8 cellular contexts compared by ENCODE assay signal in genomic region chr10:75191821-75192568, GRCh38. TPM values are rescaled to one million over a fixed set of nuclear protein-coding genes. Genes with fewer than 3 reads are reported as not detected.
DNase-seq lines count a peak whose midpoint lies in the region; ATAC-seq and TF ChIP-seq lines count a peak whose summit lies in the region.

No MANE protein-coding gene starts in this region.

- peaks cover 30% of the 10 kb centered on the region for H3K4me1 ChIP-seq in RWPE2 (ENCODE audit: insufficient read depth, poor library complexity, severe bottlenecking)

- intact Hi-C loops in posterior vena cava (cut with DNase I), result no loop called here

- DNase-seq in DMS53 treated with DMSO at 0.1 percent for 48 hours (lab: John Stamatoyannopoulos, UW; ENCODE audit: unreplicated experiment) (peak; percentile 47), RWPE2 (ENCODE audit: low spot score) (no peak), foreskin fibroblast (peak; percentile 84 to 94), posterior vena cava (ENCODE audit: low spot score) (peak; percentile 86), NCI-H510A (lab: John Stamatoyannopoulos, UW) (no peak), activated T-cell treated with anti-CD3 and anti-CD28 coated beads for 4 hours (no peak)
- no peak for DNase-seq in stimulated activated CD4-positive, alpha-beta T cell treated with anti-CD3 and anti-CD28 coated beads, Interleukin-4, amount 100 ng/mL, for 4 hours
- no peak for DNase-seq in stimulated activated CD4-positive, alpha-beta T cell treated with anti-CD3 and anti-CD28 coated beads, Interleukin-15, amount 100 ng/mL, for 24 hours

- TF ChIP-seq CTCF in RWPE2 (IDR thresholded peaks at IDR 0.05; ENCODE audit: poor library complexity, severe bottlenecking), result no peak
- TF ChIP-seq CTCF in foreskin fibroblast (IDR thresholded peaks at IDR 0.05; ENCODE audit: low read depth, low read length), result no peak

- peak; percentile 92 for ATAC-seq in RWPE2 (ENCODE audit: low read depth)

- no peaks in the 10 kb centered on the region for H3K27me3 ChIP-seq in RWPE2 (ENCODE audit: insufficient read depth, poor library complexity, severe bottlenecking)

- no peaks in the 10 kb centered on the region for H3K9me3 ChIP-seq in RWPE2 (ENCODE audit: severe bottlenecking)

- H3K27ac ChIP-seq in RWPE2 (ENCODE audit: poor library complexity, severe bottlenecking), result peak overlapping the region; percentile 58

- no peaks in the 10 kb centered on the region for H3K36me3 ChIP-seq in RWPE2 (ENCODE audit: low read depth)

- H3K4me3 ChIP-seq in RWPE2 (ENCODE audit: severe bottlenecking) (no peak overlapping the region), foreskin fibroblast (ENCODE audit: low read depth in 1 of 2, low read length in 2 of 2) (peak overlapping the region in 1 of 2 donors; percentile 33)

RNA-seq across cellular contexts. Expression of gene VDAC2, which starts 18.6 kb away (rescaled TPM):
- 100 to 1,000 TPM; 115 to 146 TPM for total RNA-seq in posterior vena cava

RNA-seq across cellular contexts. Expression of gene COMTD1, which starts 43.8 kb away (rescaled TPM):
- total RNA-seq in posterior vena cava, result 10 to 100 TPM in 1 of 2 donors, 1 to 10 TPM in 1; 10.0 to 18.1 TPM

Comparison
In these comparisons a context has a peak if more than half of its experiments do, and no peak if none do; other contexts are left out.
1. DNase-seq: peak in DMS53 treated with DMSO at 0.1 percent for 48 hours (single experiment), foreskin fibroblast (2 of 2) and posterior vena cava (single experiment); none in RWPE2 (single experiment), stimulated activated CD4-positive, alpha-beta T cell treated with anti-CD3 and anti-CD28 coated beads, Interleukin-4, amount 100 ng/mL, for 4 hours (0 of 2), stimulated activated CD4-positive, alpha-beta T cell treated with anti-CD3 and anti-CD28 coated beads, Interleukin-15, amount 100 ng/mL, for 24 hours (single experiment), NCI-H510A (single experiment) and activated T-cell treated with anti-CD3 and anti-CD28 coated beads for 4 hours (single experiment).